In the genomic region with DNA sequence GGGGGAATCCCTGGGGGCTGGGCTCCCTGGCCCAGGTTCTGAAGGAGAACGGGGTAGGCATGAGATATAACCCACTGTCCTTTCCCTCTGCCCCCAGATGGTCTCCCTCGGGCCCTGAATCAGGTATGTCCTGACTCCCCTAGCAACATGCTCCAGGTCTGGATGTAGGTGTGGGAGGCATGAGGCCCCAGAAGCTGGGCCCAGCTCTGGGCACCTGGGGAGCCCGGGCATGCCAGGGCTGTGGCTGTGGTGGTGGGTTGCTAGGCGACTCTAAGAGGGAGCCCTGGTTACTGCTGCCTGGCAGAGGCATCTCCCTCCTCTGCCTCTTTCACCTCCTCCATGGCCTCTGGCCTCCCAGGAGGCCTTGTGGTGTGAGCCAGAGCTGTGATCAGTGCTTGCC, we compare ENCODE assay signal across 20 cellular contexts. TPM values are rescaled to one million over a fixed set of nuclear protein-coding genes. Genes with fewer than 3 reads are reported as not detected.
"Had no signal": no experiment of that assay in that cellular context is flagged by ENCODE, and none has a peak within 500 bp of the region (broad histone marks: within the 10 kb centered on the region; RNA-seq: fewer than 3 reads in every experiment).

No MANE protein-coding gene starts in this region.

- H3K4me3 ChIP-seq: colonic mucosa, lung, sigmoid colon had no signal

- H3K9ac ChIP-seq: parathyroid adenoma had no signal

- H3K9me3 ChIP-seq: colonic mucosa, sigmoid colon had no signal

- H3K36me3 ChIP-seq: colonic mucosa had no signal

- ATAC-seq: activated T-cell treated with anti-CD3 and anti-CD28 coated beads, Interleukin-2, amount 50 U/mL, for 72 hours; left lobe of liver; natural killer cell treated with Interleukin-12 subunit alpha and Interleukin-12 subunit beta and Interleukin-15 and Interleukin-18, amount 100 ng/mL, for 72 hours; stimulated activated naive B cell treated with anti-CD40 and anti-IgM and Interleukin-4, amounts not matched to agents 10 μg/mL and 1 μg/mL and 100 μg/mL, for 72 hours had no signal

- DNase-seq: activated CD4-positive, alpha-beta T cell treated with anti-CD3 and anti-CD28 coated beads for 1 hour; activated effector memory CD4-positive, alpha-beta T cell treated with anti-CD3 and anti-CD28 coated beads, Interleukin-2, amount 50 U/mL, for 16 hours; activated naive CD4-positive, alpha-beta T cell treated with anti-CD3 and anti-CD28 coated beads, Interleukin-2, amount 50 U/mL, for 16 hours; activated T-cell treated with anti-CD3 and anti-CD28 coated beads, Interleukin-2, amount 50 U/mL, for 72 hours; aorta; colonic mucosa; endodermal cell; foreskin melanocyte; glutamatergic neuron; hypothalamus; stimulated activated CD4-positive, alpha-beta T cell treated with anti-CD3 and anti-CD28 coated beads, Interleukin-4, amount 100 ng/mL, for 4 hours; stimulated activated naive B cell treated with anti-CD40 and anti-IgM and Interleukin-4, amounts not matched to agents 10 μg/mL and 1 μg/mL and 100 μg/mL, for 72 hours had no signal

- H3K27ac ChIP-seq: colonic mucosa, epithelial cell of prostate, parathyroid adenoma, sigmoid colon, VCaP had no signal

- H3K27me3 ChIP-seq: sigmoid colon had no signal

- H3K4me1 ChIP-seq: colonic mucosa had no signal

RNA-seq across cellular contexts. Expression of gene FOXO6, which starts 16.2 kb away (rescaled TPM):
- total RNA-seq: natural killer cell treated with Interleukin-12 subunit alpha and Interleukin-12 subunit beta and Interleukin-15 and Interleukin-18, amount 100 ng/mL, for 72 hours had no signal
- polyA plus RNA-seq: keratinocyte had no signal
